Comparison of ENCODE assay signal across 13 cellular contexts in the genomic region with DNA sequence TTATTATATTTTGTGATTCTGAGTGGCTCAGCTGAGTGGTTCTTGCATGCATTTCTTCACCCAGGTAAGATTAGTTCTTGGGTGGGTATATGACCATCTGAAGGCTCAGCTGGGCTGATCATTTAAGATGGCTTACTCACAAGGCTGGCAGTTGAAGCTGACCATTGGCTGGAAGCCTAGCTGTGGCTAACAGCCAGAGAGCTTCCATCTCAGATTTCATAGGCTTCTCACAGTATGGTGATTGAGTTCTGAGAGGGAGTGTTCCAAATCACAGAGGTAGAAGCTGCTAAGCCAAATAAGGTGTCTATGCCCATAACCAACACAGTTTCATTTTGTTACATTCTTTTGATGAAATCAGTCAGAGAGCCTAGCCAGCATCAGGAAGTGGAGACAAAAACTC.
DNase-seq lines count a peak whose midpoint lies in the region; ATAC-seq and TF ChIP-seq lines count a peak whose summit lies in the region.
"Had no signal": no experiment of that assay in that cellular context is flagged by ENCODE, and none has a peak within 500 bp of the region (broad histone marks: within the 10 kb centered on the region; RNA-seq: fewer than 3 reads in every experiment).

No MANE protein-coding gene starts in this region.

- no peak overlapping the region for H3K27ac Mint-ChIP-seq in endodermal cell
- H3K27ac Mint-ChIP-seq: stimulated activated memory B cell treated with anti-CD40 and anti-IgM and Interleukin-4, amounts not matched to agents 10 μg/mL and 1 μg/mL and 100 μg/mL, for 72 hours had no signal

- CTCF ChIA-PET in RWPE1 (lab: Yijun Ruan, JAX): no interaction called here

- peak; percentile 87 for DNase-seq in DMS 273 (lab: John Stamatoyannopoulos, UW; ENCODE audit: unreplicated experiment)
- DNase-seq in NCI-H1092 (lab: John Stamatoyannopoulos, UW): peak; percentile 72
- peak; percentile 59 for DNase-seq in NCI-H748 treated with DMSO at 0.1 percent for 48 hours (lab: John Stamatoyannopoulos, UW)
- peak; percentile 47 for DNase-seq in endodermal cell
- DNase-seq in RWPE1 (ENCODE audit: low spot score): no peak
- no peak for DNase-seq in stimulated activated CD4-positive, alpha-beta T cell treated with anti-CD3 and anti-CD28 coated beads, Interleukin-4, amount 100 ng/mL, for 24 hours
- no peak for DNase-seq in NCI-H2107 (lab: John Stamatoyannopoulos, UW)
- DNase-seq: activated CD4-positive, CD25-positive, alpha-beta regulatory T cell; activated T-cell treated with anti-CD3 and anti-CD28 coated beads, Interleukin-2, amount 50 U/mL, for 48 hours; glutamatergic neuron; occipital lobe had no signal

- H3K9me3 Mint-ChIP-seq in endodermal cell: peaks cover 26% of the 10 kb centered on the region

- H3K36me3 ChIP-seq in endodermal cell (ENCODE audit: control insufficient read depth, insufficient read depth, low read length): no peaks in the 10 kb centered on the region

- H3K27ac ChIP-seq in endodermal cell (ENCODE audit: low read depth, low read length): no peak overlapping the region
- H3K27ac ChIP-seq in RWPE1: no peak overlapping the region

- no peaks in the 10 kb centered on the region for H3K27me3 Mint-ChIP-seq in endodermal cell (ENCODE audit: insufficient read depth)
- H3K27me3 Mint-ChIP-seq: stimulated activated memory B cell treated with anti-CD40 and anti-IgM and Interleukin-4, amounts not matched to agents 10 μg/mL and 1 μg/mL and 100 μg/mL, for 72 hours had no signal

- ATAC-seq in HG03159 (IDR thresholded peaks at IDR 0.05; ENCODE audit: unreplicated experiment): no peak
- ATAC-seq: stimulated activated memory B cell treated with anti-CD40 and anti-IgM and Interleukin-4, amounts not matched to agents 10 μg/mL and 1 μg/mL and 100 μg/mL, for 72 hours had no signal

- H3K9ac ChIP-seq in endodermal cell (ENCODE audit: extremely low read depth, low read length, poor library complexity, severe bottlenecking): no peak overlapping the region

- peaks cover 8% of the 10 kb centered on the region for H3K9me3 ChIP-seq in endodermal cell (ENCODE audit: control insufficient read depth, low read length)

- H3K4me1 ChIP-seq in endodermal cell (ENCODE audit: control insufficient read depth, insufficient read depth, low read length): peaks cover 5% of the 10 kb centered on the region

- H3K4me1 Mint-ChIP-seq in endodermal cell: peaks cover 25% of the 10 kb centered on the region
- H3K4me1 Mint-ChIP-seq: stimulated activated memory B cell treated with anti-CD40 and anti-IgM and Interleukin-4, amounts not matched to agents 10 μg/mL and 1 μg/mL and 100 μg/mL, for 72 hours had no signal

- no peak overlapping the region for H3K4me3 Mint-ChIP-seq in endodermal cell
- H3K4me3 Mint-ChIP-seq: stimulated activated memory B cell treated with anti-CD40 and anti-IgM and Interleukin-4, amounts not matched to agents 10 μg/mL and 1 μg/mL and 100 μg/mL, for 72 hours had no signal

- H3K4me3 ChIP-seq in endodermal cell (ENCODE audit: low read length): peak overlapping the region; percentile 16

- POLR2A ChIA-PET in RWPE1 (lab: Yijun Ruan, JAX; ENCODE audit: low non-redundant PET): no interaction called here

- H3K27me3 ChIP-seq in endodermal cell (ENCODE audit: control insufficient read depth, insufficient read depth, low read length, poor library complexity, severe bottlenecking): no peaks in the 10 kb centered on the region

- no peak for TF ChIP-seq CTCF in endodermal cell (conservative IDR thresholded peaks at IDR 0.05)
- no peak for TF ChIP-seq CTCF in RWPE1 (conservative IDR thresholded peaks at IDR 0.05; ENCODE audit: low read depth)

- H3K36me3 Mint-ChIP-seq in endodermal cell (ENCODE audit: low read depth): peaks cover 8% of the 10 kb centered on the region
- H3K36me3 Mint-ChIP-seq: stimulated activated memory B cell treated with anti-CD40 and anti-IgM and Interleukin-4, amounts not matched to agents 10 μg/mL and 1 μg/mL and 100 μg/mL, for 72 hours had no signal

Comparison
In these comparisons a context has a peak if more than half of its experiments do, and no peak if none do; other contexts are left out.
1. DNase-seq: peak in DMS 273 (single experiment), NCI-H1092 (single experiment), NCI-H748 treated with DMSO at 0.1 percent for 48 hours (single experiment) and endodermal cell (single experiment); none in RWPE1 (single experiment), stimulated activated CD4-positive, alpha-beta T cell treated with anti-CD3 and anti-CD28 coated beads, Interleukin-4, amount 100 ng/mL, for 24 hours (single experiment) and NCI-H2107 (single experiment).